19 cellular contexts compared by ENCODE assay signal in genomic region chr22:43270949-43271348, GRCh38.
A peak's percentile ranks its signal among the peaks of the same experiment; 100 is the strongest.
DNase-seq lines count a peak whose midpoint lies in the region; ATAC-seq, FAIRE-seq and TF ChIP-seq lines count a peak whose summit lies in the region.
"Had no signal": no experiment of that assay in that cellular context is flagged by ENCODE, and none has a peak within 500 bp of the region (broad histone marks: within the 10 kb centered on the region; RNA-seq: fewer than 3 reads in every experiment).

No MANE protein-coding gene starts in this region.

- no peak overlapping the region for H3K4me3 Mint-ChIP-seq in WTC11
- H3K4me3 Mint-ChIP-seq: CD8-positive, alpha-beta T cell; GM23338 had no signal

- H3K4me3 ChIP-seq in KMS-11 (IDR thresholded peaks at IDR 0.05; ENCODE audit: insufficient read depth, low read depth, low read length) (no peak overlapping the region), lower lobe of right lung (no peak overlapping the region), upper lobe of right lung (no peak overlapping the region), vagina (no peak overlapping the region)
- H3K4me3 ChIP-seq: GM12878, GM23338, HAP-1 had no signal

- no peaks in the 10 kb centered on the region for H4K20me1 ChIP-seq in KMS-11 (ENCODE audit: insufficient read depth)

- peak overlapping the region; percentile 72 for H3K4me2 ChIP-seq in KMS-11
- H3K4me2 ChIP-seq: GM23338 had no signal

- peak overlapping the region; percentile 82; the same call in 1 of the 2 replicates for H3K27ac Mint-ChIP-seq in WTC11
- H3K27ac Mint-ChIP-seq: CD8-positive, alpha-beta T cell; GM23338 had no signal

- peak overlapping the region; percentile 32; the same call in 1 of the 2 replicates for H3K9ac ChIP-seq in KMS-11

- peaks cover 29% of the 10 kb centered on the region for H3K4me1 Mint-ChIP-seq in WTC11

- FAIRE-seq in RCC 7860 (lab: Jason Lieb, UNC): no peak
- FAIRE-seq: GM12878 had no signal

- H2AFZ ChIP-seq in KMS-11 (ENCODE audit: low read depth): peak overlapping the region; percentile 35; the same call in 1 of the 2 replicates
- H2AFZ ChIP-seq: GM23338 had no signal

- H3K9me3 Mint-ChIP-seq in WTC11: no peaks in the 10 kb centered on the region
- H3K9me3 Mint-ChIP-seq: CD8-positive, alpha-beta T cell; GM23338 had no signal

- no peak for TF ChIP-seq CTCF in KMS-11 (conservative IDR thresholded peaks at IDR 0.05; ENCODE audit: low read depth, low read length)
- no peak for TF ChIP-seq CTCF in WTC11 (IDR thresholded peaks at IDR 0.05)
- TF ChIP-seq CTCF in lower lobe of right lung (IDR thresholded peaks at IDR 0.05): no peak
- TF ChIP-seq CTCF in upper lobe of right lung (IDR thresholded peaks at IDR 0.05): no peak
- no peak for TF ChIP-seq CTCF in vagina (IDR thresholded peaks at IDR 0.05)

- no peaks in the 10 kb centered on the region for H3K79me2 ChIP-seq in KMS-11 (ENCODE audit: insufficient read depth, low read depth)

- TF ChIP-seq POLR2A in vagina (IDR thresholded peaks at IDR 0.05): no peak

- no peaks in the 10 kb centered on the region for H3K36me3 Mint-ChIP-seq in WTC11
- H3K36me3 Mint-ChIP-seq: CD8-positive, alpha-beta T cell had no signal

- H3K4me1 ChIP-seq in KMS-11 (ENCODE audit: low read depth, poor library complexity, severe bottlenecking) (peaks cover 49% of the 10 kb centered on the region), lower lobe of right lung (peaks cover 6% of the 10 kb centered on the region), upper lobe of right lung (peaks cover 5% of the 10 kb centered on the region), vagina (no peaks in the 10 kb centered on the region)
- H3K4me1 ChIP-seq: Caco-2, HAP-1 had no signal

- POLR2A ChIA-PET in WTC11 (lab: Charles Lee): interaction anchor here (1.0 kb wide), 1 partner anchor 15 kb away, joined by 3 read pairs; no protein-coding TSS in a partner anchor

- ATAC-seq in WTC11: no peak
- no peak for ATAC-seq in lower lobe of right lung
- no peak for ATAC-seq in upper lobe of right lung
- ATAC-seq: CD8-positive, alpha-beta T cell had no signal

- H3K36me3 ChIP-seq in KMS-11 (ENCODE audit: insufficient read depth) (no peaks in the 10 kb centered on the region), lower lobe of right lung (no peaks in the 10 kb centered on the region), upper lobe of right lung (no peaks in the 10 kb centered on the region), vagina (no peaks in the 10 kb centered on the region)
- H3K36me3 ChIP-seq: HAP-1 had no signal

- intact Hi-C loops in lower lobe of right lung (cut with DNase I): loop anchor here (10.0 kb wide), 2 partner anchors 74 to 114 kb away; partner anchors contain the start of gene SCUBE1
- intact Hi-C loops in upper lobe of right lung (cut with DNase I): loop anchor here (10.0 kb wide), 1 partner anchor 114 kb away; no protein-coding TSS in a partner anchor
- intact Hi-C loops in vagina (cut with DNase I): loop anchor here (10.0 kb wide), 1 partner anchor 614 kb away; no protein-coding TSS in a partner anchor

- H3K27ac ChIP-seq in KMS-11 (peak overlapping the region; percentile 75), lower lobe of right lung (peak overlapping the region; percentile 73), upper lobe of right lung (peak overlapping the region; percentile 77), vagina (no peak overlapping the region)

- DNase-seq in WTC11 (ENCODE audit: low spot score): no peak
- no peak for DNase-seq in lower lobe of right lung
- DNase-seq in upper lobe of right lung: no peak
- no peak for DNase-seq in vagina (ENCODE audit: extremely low spot score in 2 of 2)
- no peak for DNase-seq in RCC 7860 (ENCODE audit: low spot score)
- DNase-seq in stimulated activated CD4-positive, alpha-beta T cell treated with anti-CD3 and anti-CD28 coated beads, Interleukin-4, amount 100 ng/mL, for 4 hours: no peak
- DNase-seq: C1 segment of cervical spinal cord; CD8-positive, alpha-beta T cell; GDM1; NCI-H1105 treated with DMSO at 0.1 percent for 48 hours; NCI-H146; NCI-H1930; NCI-H526 treated with DMSO at 0.1 percent for 48 hours; SHP77 treated with DMSO at 0.1 percent for 48 hours had no signal

- no peaks in the 10 kb centered on the region for H3K27me3 Mint-ChIP-seq in WTC11 (ENCODE audit: low read depth)

- no peaks in the 10 kb centered on the region for H3K9me3 ChIP-seq in lower lobe of right lung
- no peaks in the 10 kb centered on the region for H3K9me3 ChIP-seq in upper lobe of right lung
- no peaks in the 10 kb centered on the region for H3K9me3 ChIP-seq in vagina
- H3K9me3 ChIP-seq: Caco-2, HAP-1 had no signal

- no peaks in the 10 kb centered on the region; the same call in 1 of the 2 replicates for H3K27me3 ChIP-seq in KMS-11 (ENCODE audit: insufficient read depth, low read depth)
- H3K27me3 ChIP-seq in lower lobe of right lung (ENCODE audit: low read depth): no peaks in the 10 kb centered on the region
- no peaks in the 10 kb centered on the region for H3K27me3 ChIP-seq in upper lobe of right lung
- H3K27me3 ChIP-seq in vagina: no peaks in the 10 kb centered on the region

- CTCF ChIA-PET in WTC11 (lab: Charles Lee): interaction anchor here (0.6 to 15.6 kb wide), 37 partner anchors 8 to 554 kb away, joined by 3 to 486 read pairs (median 6); partner anchors contain the start of genes SCUBE1 and TTLL12

TF ChIP-seq in WTC11, 78 proteins besides CTCF, POLR2A, EP300 and RAD21 (continues in another document):
- TF ChIP-seq ARID4B (CRISPR knock-in tag; IDR thresholded peaks at IDR 0.05; ENCODE audit: borderline replicate concordance): no peak
- no peak for TF ChIP-seq CREM (CRISPR knock-in tag; IDR thresholded peaks at IDR 0.05)
- no peak for TF ChIP-seq ZBTB43 (CRISPR knock-in tag; IDR thresholded peaks at IDR 0.05)
- no peak for TF ChIP-seq NR3C1 (CRISPR knock-in tag; conservative IDR thresholded peaks at IDR 0.05; ENCODE audit: low read depth)
- TF ChIP-seq ZNF281 (CRISPR knock-in tag; IDR thresholded peaks at IDR 0.05): no peak
- no peak for TF ChIP-seq TCF7 (CRISPR knock-in tag; IDR thresholded peaks at IDR 0.05; ENCODE audit: low read depth)
